In genomic region chr7:99365318-99366141, GRCh38 we compare ENCODE assay signal across 8 cellular contexts. TPM values are rescaled to one million over a fixed set of nuclear protein-coding genes. Genes with fewer than 3 reads are reported as not detected.
DNase-seq lines count a peak whose midpoint lies in the region; ATAC-seq and TF ChIP-seq lines count a peak whose summit lies in the region.

No MANE protein-coding gene starts in this region.

- H4K91ac ChIP-seq in neuronal stem cell (ENCODE audit: low read depth, low read length, poor library complexity) = no peak overlapping the region

- H3K9ac ChIP-seq in neuronal stem cell (ENCODE audit: low read depth, low read length, poor library complexity) = no peak overlapping the region

- TF ChIP-seq CTCF in brain (conservative IDR thresholded peaks at IDR 0.05) (peak; percentile 22 to 51), right lobe of liver (IDR thresholded peaks at IDR 0.05) (peak; percentile 41 to 69 (median 62)), testis (IDR thresholded peaks at IDR 0.05) (peak in 1 of 3 experiments; percentile 55)

- no peaks in the 10 kb centered on the region for H3K4me1 Mint-ChIP-seq in brain

- no peak overlapping the region for H3K18ac ChIP-seq in neuronal stem cell (ENCODE audit: low read length)

- TF ChIP-seq POLR2A in right lobe of liver (IDR thresholded peaks at IDR 0.05) (no peak), testis (IDR thresholded peaks at IDR 0.05) (no peak)

- ATAC-seq in right lobe of liver = peak; percentile 91 to 93 (median 92)

- no peak overlapping the region for H3K4me3 Mint-ChIP-seq in brain

- H3K9me3 Mint-ChIP-seq in brain = no peaks in the 10 kb centered on the region

- H3K27me3 ChIP-seq in right lobe of liver = no peaks in the 10 kb centered on the region
- no peaks in the 10 kb centered on the region for H3K27me3 ChIP-seq in testis
- H3K27me3 ChIP-seq in neuronal stem cell (ENCODE audit: control insufficient read depth in 3 of 3, insufficient read depth in 3 of 3, low read depth in 1 of 3, low read length in 3 of 3) = no peaks in the 10 kb centered on the region

- H2BK5ac ChIP-seq in neuronal stem cell (ENCODE audit: low read length) = no peak overlapping the region

- H3K4me3 ChIP-seq in right lobe of liver = no peak overlapping the region
- no peak overlapping the region for H3K4me3 ChIP-seq in testis
- H3K4me3 ChIP-seq in neuronal stem cell (ENCODE audit: low read length in 2 of 2) = no peak overlapping the region

- H3K23ac ChIP-seq in neuronal stem cell (ENCODE audit: low read depth, low read length, poor library complexity) = no peak overlapping the region

- no peak overlapping the region for H3K4me2 ChIP-seq in neuronal stem cell (ENCODE audit: insufficient read depth, low read length, poor library complexity, severe bottlenecking)

- H3K9me3 ChIP-seq in right lobe of liver = no peaks in the 10 kb centered on the region
- no peaks in the 10 kb centered on the region for H3K9me3 ChIP-seq in testis
- H3K9me3 ChIP-seq in neuronal stem cell (replicated peaks in 1 of 2; ENCODE audit: control insufficient read depth in 2 of 2, insufficient read depth in 1 of 2, low read depth in 1 of 2, low read length in 2 of 2) = no peaks in the 10 kb centered on the region

- H3K79me1 ChIP-seq in neuronal stem cell (ENCODE audit: low read depth, low read length) = no peaks in the 10 kb centered on the region

- intact Hi-C loops in right lobe of liver (cut with DNase I) = no loop called here
- intact Hi-C loops in testis (cut with DNase I; ENCODE audit: low total_unique reads) = no loop called here

- peak; percentile 39 for DNase-seq in NCI-H748 (lab: John Stamatoyannopoulos, UW; ENCODE audit: unreplicated experiment)
- no peak for DNase-seq in NCI-H748 treated with DMSO at 0.1 percent for 48 hours (lab: John Stamatoyannopoulos, UW)
- peak; percentile 44 for DNase-seq in T-helper 22 cell (ENCODE audit: low read depth)
- peak; percentile 66 to 72 (median 72) for DNase-seq in right lobe of liver
- DNase-seq in testis = peak; percentile 54
- DNase-seq in dedifferentiated amniotic fluid mesenchymal stem cell (ENCODE audit: extremely low spot score) = no peak
- no peak for DNase-seq in neuronal stem cell (ENCODE audit: low spot score)

- H2BK12ac ChIP-seq in neuronal stem cell (ENCODE audit: low read length) = no peak overlapping the region

- peaks cover 63% of the 10 kb centered on the region for H3K36me3 Mint-ChIP-seq in brain

- H3K27ac ChIP-seq in right lobe of liver (no peak overlapping the region), testis (no peak overlapping the region), neuronal stem cell (replicated peaks; ENCODE audit: low read length) (no peak overlapping the region)

- H2BK15ac ChIP-seq in neuronal stem cell (ENCODE audit: low read length) = no peak overlapping the region

- no peak overlapping the region for H4K8ac ChIP-seq in neuronal stem cell (ENCODE audit: low read depth, low read length)

- peak overlapping the region in 1 of 5 experiments; percentile 27 for H3K27ac Mint-ChIP-seq in brain

- 76% methylated on average over 17 of the region's 17 CpGs for WGBS in right lobe of liver (ENCODE audit: insufficient coverage, low coverage, low lambda C conversion rate, missing lambda C conversion rate)
- 85% methylated on average over 17 of the region's 17 CpGs for WGBS in testis, 2 donors
- no CpG with 5 or more reads among the region's 17 CpGs for WGBS in neuronal stem cell (ENCODE audit: extremely low coverage in 2 of 2, insufficient read length in 2 of 2, insufficient replicate concordance in 1 of 2), 2 donors

- H3K4me1 ChIP-seq in right lobe of liver (no peaks in the 10 kb centered on the region), testis (peaks cover 6% of the 10 kb centered on the region), neuronal stem cell (ENCODE audit: control insufficient read depth in 2 of 2, insufficient read depth in 1 of 2, low read depth in 1 of 2, low read length in 2 of 2) (peaks cover 0 to 2% of the 10 kb centered on the region in 2 donors)

- H2AFZ ChIP-seq in neuronal stem cell (ENCODE audit: low read length) = no peak overlapping the region

- H3K36me3 ChIP-seq in right lobe of liver = peaks cover 0 to 58% (median 12%) of the 10 kb centered on the region in 4 donors
- H3K36me3 ChIP-seq in testis (ENCODE audit: low read depth, missing control alignments) = no peaks in the 10 kb centered on the region
- H3K36me3 ChIP-seq in neuronal stem cell (replicated peaks in 1 of 2; ENCODE audit: control insufficient read depth in 2 of 2, insufficient read depth in 2 of 2, low read length in 2 of 2) = peaks cover 16 to 77% of the 10 kb centered on the region in 2 donors

- no peaks in the 10 kb centered on the region for H3K27me3 Mint-ChIP-seq in brain

- H3K4ac ChIP-seq in neuronal stem cell (ENCODE audit: low read length) = no peak overlapping the region

- H2BK120ac ChIP-seq in neuronal stem cell (ENCODE audit: low read depth, low read length) = no peak overlapping the region

- no peak overlapping the region for H2AK5ac ChIP-seq in neuronal stem cell (ENCODE audit: low read depth, low read length)

- H3K14ac ChIP-seq in neuronal stem cell (ENCODE audit: low read length) = no peak overlapping the region

RNA-seq across cellular contexts. Expression of gene ARPC1B, which starts 9.0 kb away (rescaled TPM):
- polyA plus RNA-seq in brain (ENCODE audit: insufficient read depth, low read depth, low replicate concordance) (47.3 TPM), testis (ENCODE audit: insufficient read depth, low read depth, low replicate concordance) (64.6 TPM)
- total RNA-seq in right lobe of liver (100 to 1,000 TPM in 2 of 6 experiments, 10 to 100 TPM in 4; 24.4 to 197 (median 52.7) TPM), testis (10 to 100 TPM; 50.5 to 64.9 TPM)
- 33.4 TPM for polyA plus RNA-seq in neuronal stem cell (2013, experiment 1 of 2)
- polyA plus RNA-seq in neuronal stem cell (2013, experiment 2 of 2) = 32.0 TPM

RNA-seq across cellular contexts. Expression of gene ARPC1A, which starts 39.8 kb away (rescaled TPM):
- polyA plus RNA-seq in brain (ENCODE audit: insufficient read depth, low read depth, low replicate concordance) (192 TPM), testis (ENCODE audit: insufficient read depth, low read depth, low replicate concordance) (117 TPM)
- total RNA-seq in right lobe of liver (10 to 100 TPM; 50.0 to 78.0 (median 63.4) TPM), testis (100 to 1,000 TPM in 1 of 2 donors, 10 to 100 TPM in 1; 91.8 to 120 TPM)
- 238 TPM for polyA plus RNA-seq in neuronal stem cell (2013, experiment 1 of 2)
- polyA plus RNA-seq in neuronal stem cell (2013, experiment 2 of 2) = 242 TPM

RNA-seq across cellular contexts. Expression of gene PDAP1, which starts 42.9 kb away (rescaled TPM):
- 258 TPM for polyA plus RNA-seq in brain (ENCODE audit: insufficient read depth, low read depth, low replicate concordance)
- total RNA-seq in right lobe of liver = 10 to 100 TPM; 36.3 to 52.9 (median 39.6) TPM
- 10 to 100 TPM; 50.5 to 74.0 TPM for total RNA-seq in testis
- polyA plus RNA-seq in testis (ENCODE audit: insufficient read depth, low read depth, low replicate concordance) = 126 TPM
- polyA plus RNA-seq in neuronal stem cell (2013, experiment 1 of 2) = 126 TPM
- 129 TPM for polyA plus RNA-seq in neuronal stem cell (2013, experiment 2 of 2)

RNA-seq across cellular contexts. Expression of gene BUD31, which starts 43.2 kb away (rescaled TPM):
- polyA plus RNA-seq in brain (ENCODE audit: insufficient read depth, low read depth, low replicate concordance) = 107 TPM
- total RNA-seq in right lobe of liver = 10 to 100 TPM; 25.6 to 49.2 (median 33.3) TPM
- 100 to 1,000 TPM in 1 of 2 donors, 10 to 100 TPM in 1; 91.2 to 123 TPM for total RNA-seq in testis
- 174 TPM for polyA plus RNA-seq in testis (ENCODE audit: insufficient read depth, low read depth, low replicate concordance)
- 118 TPM for polyA plus RNA-seq in neuronal stem cell (2013, experiment 1 of 2)
- polyA plus RNA-seq in neuronal stem cell (2013, experiment 2 of 2) = 113 TPM

Comparison
In these comparisons a context has a peak if more than half of its experiments do, and no peak if none do; other contexts are left out.
1. DNase-seq: peak in NCI-H748 (single experiment), T-helper 22 cell (single experiment), right lobe of liver (3 of 3) and testis (single experiment); none in NCI-H748 treated with DMSO at 0.1 percent for 48 hours (single experiment), dedifferentiated amniotic fluid mesenchymal stem cell (single experiment) and neuronal stem cell (single experiment).